8 cellular contexts compared by ENCODE assay signal in the genomic region with DNA sequence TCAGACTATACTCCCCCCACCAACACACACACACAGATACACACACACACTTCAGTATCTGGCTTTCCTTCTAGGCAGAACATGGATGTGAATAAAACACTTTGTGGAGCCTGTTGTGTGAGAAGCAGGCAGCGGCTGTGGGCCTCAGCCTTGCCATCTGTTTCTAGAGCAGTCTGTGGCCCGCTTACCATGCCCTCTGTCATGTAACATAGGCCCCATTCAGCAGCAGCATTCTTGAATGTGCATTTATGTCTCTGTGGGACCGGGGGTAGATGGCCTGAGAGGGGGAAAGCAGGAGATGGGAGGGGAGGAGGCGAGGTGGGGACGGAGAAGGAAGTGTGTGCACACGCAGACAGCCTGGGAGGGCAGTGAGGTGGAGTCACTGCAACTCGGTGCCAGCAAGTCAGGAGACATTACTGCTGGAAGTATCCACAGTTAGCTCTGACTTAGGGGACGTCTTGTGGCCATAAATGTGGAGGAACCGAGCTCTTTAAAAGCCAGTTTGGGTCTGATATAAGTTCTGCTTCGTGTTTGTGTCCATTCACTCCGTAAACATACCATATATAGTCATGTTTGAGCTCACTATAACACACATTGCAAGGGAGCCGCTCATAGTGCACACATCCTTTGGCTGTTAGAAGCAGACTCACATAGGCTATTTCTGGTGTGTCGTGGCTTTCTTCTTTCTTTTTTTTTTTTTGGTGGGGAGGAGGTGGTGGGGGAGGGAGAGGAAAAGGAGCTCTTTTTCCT. TPM values are rescaled to one million over a fixed set of nuclear protein-coding genes. Genes with fewer than 3 reads are reported as not detected.
DNase-seq lines count a peak whose midpoint lies in the region; ATAC-seq and TF ChIP-seq lines count a peak whose summit lies in the region.

No MANE protein-coding gene starts in this region.

- peak overlapping the region; percentile 93 for H3K27ac Mint-ChIP-seq in neural crest cell (ENCODE audit: unreplicated experiment)

- DNase-seq in AG08395 (ENCODE audit: low spot score) (peak; percentile 62), HK-2 (ENCODE audit: unreplicated experiment) (peak; percentile 21), UCSD-AML1 (lab: John Stamatoyannopoulos, UW; ENCODE audit: unreplicated experiment) (peak; percentile 68), fibroblast of mammary gland (ENCODE audit: low read depth) (peak; percentile 69), neural crest cell (ENCODE audit: low read depth, low spot score) (no peak), NCI-H1930 (lab: John Stamatoyannopoulos, UW) (no peak)
- DNase-seq in stimulated activated CD4-positive, alpha-beta T cell treated with anti-CD3 and anti-CD28 coated beads, Interleukin-15, amount 100 ng/mL, for 24 hours: no peak

- H3K4me3 Mint-ChIP-seq in neural crest cell: peak overlapping the region; percentile 70

- H3K9me3 Mint-ChIP-seq in neural crest cell: no peaks in the 10 kb centered on the region

- TF ChIP-seq CTCF in fibroblast of mammary gland (conservative IDR thresholded peaks at IDR 0.05; ENCODE audit: control insufficient read depth, insufficient read depth, low read depth, low read length) (no peak), neural crest cell (conservative IDR thresholded peaks at IDR 0.05) (no peak)

- peaks cover 71% of the 10 kb centered on the region for H3K4me1 Mint-ChIP-seq in neural crest cell

- peak; percentile 60 for ATAC-seq in GM19023 (IDR thresholded peaks at IDR 0.05; ENCODE audit: unreplicated experiment)

- no peaks in the 10 kb centered on the region for H3K27me3 Mint-ChIP-seq in neural crest cell (ENCODE audit: low read depth)

- no peak overlapping the region for H3K4me3 ChIP-seq in fibroblast of mammary gland (ENCODE audit: control insufficient read depth, low read depth, low read length)

- H3K36me3 Mint-ChIP-seq in neural crest cell (ENCODE audit: low read depth): no peaks in the 10 kb centered on the region

RNA-seq across cellular contexts. Expression of gene RREB1, which starts 38.5 kb away (rescaled TPM):
- 28.3 TPM in 2 replicates for total RNA-seq in neural crest cell

Comparison
In these comparisons a context has a peak if more than half of its experiments do, and no peak if none do; other contexts are left out.
1. DNase-seq: peak in AG08395 (single experiment), HK-2 (single experiment), UCSD-AML1 (single experiment) and fibroblast of mammary gland (single experiment); none in neural crest cell (single experiment), NCI-H1930 (0 of 2) and stimulated activated CD4-positive, alpha-beta T cell treated with anti-CD3 and anti-CD28 coated beads, Interleukin-15, amount 100 ng/mL, for 24 hours (single experiment).